In genomic region chr20:56953055-56953586, GRCh38 we compare ENCODE assay signal across 21 cellular contexts.
"Had no signal": no experiment of that assay in that cellular context is flagged by ENCODE, and none has a peak within 500 bp of the region (broad histone marks: within the 10 kb centered on the region; RNA-seq: fewer than 3 reads in every experiment).

No MANE protein-coding gene starts in this region.

- H3K4me1 Mint-ChIP-seq: naive thymus-derived CD4-positive, alpha-beta T cell had no signal

- H3K9ac ChIP-seq: parathyroid adenoma had no signal

- H3K9me3 Mint-ChIP-seq: nephron progenitor cell had no signal

- H3K9me3 ChIP-seq: colonic mucosa, heart left ventricle, psoas muscle, sigmoid colon, stomach, thoracic aorta, transverse colon had no signal

- H3K4me3 Mint-ChIP-seq: naive thymus-derived CD4-positive, alpha-beta T cell; nephron progenitor cell had no signal

- H3K4me3 ChIP-seq: colonic mucosa, heart left ventricle, psoas muscle, sigmoid colon, skin epidermis, stomach, thoracic aorta, transverse colon had no signal

- H3K27ac Mint-ChIP-seq: naive thymus-derived CD4-positive, alpha-beta T cell; nephron progenitor cell had no signal

- H3K27ac ChIP-seq: colonic mucosa, heart left ventricle, parathyroid adenoma, psoas muscle, sigmoid colon, stomach, thoracic aorta, transverse colon had no signal

- DNase-seq: cerebellar nuclear complex; colonic mucosa; dermis blood vessel endothelial cell; heart left ventricle; hippocampal formation; mammary epithelial cell; naive thymus-derived CD4-positive, alpha-beta T cell; nephron progenitor cell; psoas muscle; sigmoid colon; stimulated activated CD4-positive, alpha-beta T cell treated with anti-CD3 and anti-CD28 coated beads, Interleukin-12 subunit alpha, Interleukin-12 subunit beta, amount 100 ng/mL, for 4 hours; stimulated activated naive CD4-positive, alpha-beta T cell; stomach; substantia nigra; transverse colon had no signal

- H3K36me3 Mint-ChIP-seq: naive thymus-derived CD4-positive, alpha-beta T cell had no signal

- H3K4me1 ChIP-seq: colonic mucosa, heart left ventricle, parathyroid adenoma, psoas muscle, sigmoid colon, stomach, transverse colon had no signal

- FAIRE-seq: frontal cortex, islet of Langerhans had no signal

- H2AFZ ChIP-seq: parathyroid adenoma had no signal

- H3K27me3 ChIP-seq: colonic mucosa had no signal

- H3K36me3 ChIP-seq: colonic mucosa, heart left ventricle, sigmoid colon, stomach, thoracic aorta, transverse colon had no signal

- H3K79me2 ChIP-seq: parathyroid adenoma had no signal

- ATAC-seq: heart left ventricle; left lobe of liver; naive thymus-derived CD4-positive, alpha-beta T cell; psoas muscle had no signal
